ENCODE assay signal across 21 cellular contexts in the genomic region with DNA sequence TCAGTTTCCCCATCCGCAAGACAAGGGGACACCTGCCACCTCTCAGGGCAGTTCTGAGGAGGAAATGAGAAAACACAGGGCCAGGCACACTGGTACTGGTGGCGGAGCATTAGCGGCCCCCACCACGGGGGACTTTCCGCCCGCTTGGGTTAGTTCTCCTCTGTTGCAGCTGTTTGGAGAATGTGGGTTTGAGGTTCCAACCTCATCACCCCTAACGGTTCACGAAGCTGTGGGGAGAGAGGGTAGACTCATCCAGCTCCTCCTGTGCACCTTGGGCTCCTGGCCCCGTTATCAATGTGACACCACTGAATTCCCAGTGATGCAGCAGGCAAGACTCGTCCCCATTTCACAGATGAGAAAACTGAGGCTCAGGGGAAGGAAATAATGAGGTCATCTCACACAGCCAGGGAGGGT.
"Had no signal": no experiment of that assay in that cellular context is flagged by ENCODE, and none has a peak within 500 bp of the region (broad histone marks: within the 10 kb centered on the region; RNA-seq: fewer than 3 reads in every experiment).

No MANE protein-coding gene starts in this region.

- H3K27ac ChIP-seq: brain microvascular endothelial cell, colonic mucosa, foreskin keratinocyte, lower lobe of right lung, tibial nerve, uterus had no signal

- DNase-seq: activated CD4-positive, alpha-beta T cell treated with anti-CD3 and anti-CD28 coated beads, Interleukin-2, amount 50 U/mL, for 1 hour; activated CD8-positive, alpha-beta memory T cell treated with anti-CD3 and anti-CD28 coated beads, Interleukin-2, amount 50 U/mL, for 4 hours; activated effector memory CD4-positive, alpha-beta T cell treated with Interleukin-2 at 50 U/mL for 16 hours; activated naive CD4-positive, alpha-beta T cell treated with anti-CD3 and anti-CD28 coated beads, Interleukin-2, amount 50 U/mL, for 16 hours; activated T-cell treated with anti-CD3 and anti-CD28 coated beads, Interleukin-2, amount 50 U/mL, for 48 hours; aorta; brain microvascular endothelial cell; colonic mucosa; endodermal cell; foreskin keratinocyte; hypothalamus; islet precursor cell; lower lobe of right lung; occipital lobe; posterior cingulate gyrus; stimulated activated naive CD8-positive, alpha-beta T cell treated with anti-CD3 and anti-CD28 coated beads, Interleukin-15, Interleukin-2, amounts not matched to agents 100 U/mL and 50 U/mL, for 24 hours; uterus had no signal

- H3K4me1 ChIP-seq: colonic mucosa, foreskin keratinocyte, lower lobe of right lung, tibial nerve, uterus had no signal

- ATAC-seq: activated CD4-positive, CD25-positive, alpha-beta regulatory T cell treated with anti-CD3 and anti-CD28 coated beads, Interleukin-2, amount 50 U/mL, for 24 hours; foreskin keratinocyte; lower lobe of right lung; stimulated activated naive CD8-positive, alpha-beta T cell treated with anti-CD3 and anti-CD28 coated beads, Interleukin-15, Interleukin-2, amounts not matched to agents 100 U/mL and 50 U/mL, for 24 hours had no signal

- H3K36me3 ChIP-seq: colonic mucosa, lower lobe of right lung, tibial nerve, uterus had no signal

- H3K4me3 Mint-ChIP-seq: central memory CD8-positive, alpha-beta T cell; endodermal cell; nephron had no signal

- H3K27me3 ChIP-seq: brain microvascular endothelial cell, colonic mucosa, foreskin keratinocyte, uterus had no signal

- H3K9me3 Mint-ChIP-seq: central memory CD8-positive, alpha-beta T cell; endodermal cell; nephron had no signal

- H3K27ac Mint-ChIP-seq: endodermal cell, nephron had no signal

- H3K4me3 ChIP-seq: colonic mucosa, lower lobe of right lung, tibial nerve, uterus had no signal

- H3K9me3 ChIP-seq: colonic mucosa, lower lobe of right lung, uterus had no signal
